20 cellular contexts compared by ENCODE assay signal in genomic region chr3:150049317-150049716, GRCh38.
A peak's percentile ranks its signal among the peaks of the same experiment; 100 is the strongest.
DNase-seq lines count a peak whose midpoint lies in the region; ATAC-seq and TF ChIP-seq lines count a peak whose summit lies in the region.
"Had no signal": no experiment of that assay in that cellular context is flagged by ENCODE, and none has a peak within 500 bp of the region (broad histone marks: within the 10 kb centered on the region; RNA-seq: fewer than 3 reads in every experiment).

No MANE protein-coding gene starts in this region.

- no peaks in the 10 kb centered on the region for H3K9me3 ChIP-seq in SJSA1 (replicated peaks)
- H3K9me3 ChIP-seq: A549 had no signal

- peaks cover 16% of the 10 kb centered on the region for H3K4me1 ChIP-seq in SJSA1 (replicated peaks)
- H3K4me1 ChIP-seq: A549 had no signal

- H3K36me3 ChIP-seq in SJSA1: no peaks in the 10 kb centered on the region

- DNase-seq in A172 (ENCODE audit: low spot score) (peak; percentile 17), ELR (ENCODE audit: low read depth) (peak; percentile 38), SJSA1 (ENCODE audit: low read depth in 1 of 2, low spot score in 2 of 2) (peak in 1 of 2 experiments; percentile 50), foreskin fibroblast (peak; percentile 17 to 66), 8988T (no peak), NOMO-1 treated with dmso at 0.1 percent for 144 hours (lab: John Stamatoyannopoulos, UW; ENCODE audit: unreplicated experiment) (no peak), mucosa of gallbladder (ENCODE audit: low spot score) (no peak)
- DNase-seq: DMS 273 treated with DMSO at 0.1 percent for 48 hours, H9, NCI-H1048, NCI-H146, NCI-H2081 treated with DMSO at 0.1 percent for 48 hours, NCI-H2227 treated with DMSO at 0.1 percent for 48 hours, NCI-H526, RPMI8226, SIG-M5 had no signal

- 0 out of 2 replicates have a peak overlapping the region, but pooled peaks have one; percentile 1 for H3K27ac ChIP-seq in SJSA1
- H3K27ac ChIP-seq: A549, C4-2B, HL-60 had no signal

- no peak for ATAC-seq in HG03565 (IDR thresholded peaks at IDR 0.05; ENCODE audit: unreplicated experiment)
- ATAC-seq: A549 had no signal

- H3K27me3 ChIP-seq in SJSA1 (replicated peaks): no peaks in the 10 kb centered on the region

- H3K4me3 ChIP-seq in SJSA1 (no peak overlapping the region), foreskin fibroblast (ENCODE audit: low read depth in 1 of 2, low read length in 2 of 2) (no peak overlapping the region)
- H3K4me3 ChIP-seq: A549 had no signal

- TF ChIP-seq CTCF in foreskin fibroblast (IDR thresholded peaks at IDR 0.05; ENCODE audit: low read depth, low read length): no peak

Comparison
In these comparisons a context has a peak if more than half of its experiments do, and no peak if none do; other contexts are left out.
1. DNase-seq: peak in A172 (single experiment), ELR (single experiment) and foreskin fibroblast (2 of 2); none in 8988T (single experiment), NOMO-1 treated with dmso at 0.1 percent for 144 hours (single experiment) and mucosa of gallbladder (single experiment).